20 cellular contexts compared by ENCODE assay signal in genomic region chr12:15887043-15887817, GRCh38. TPM values are rescaled to one million over a fixed set of nuclear protein-coding genes. Genes with fewer than 3 reads are reported as not detected.
DNase-seq lines count a peak whose midpoint lies in the region; ATAC-seq, FAIRE-seq and TF ChIP-seq lines count a peak whose summit lies in the region.
"Had no signal": no experiment of that assay in that cellular context is flagged by ENCODE, and none has a peak within 500 bp of the region (broad histone marks: within the 10 kb centered on the region; RNA-seq: fewer than 3 reads in every experiment).

No MANE protein-coding gene starts in this region.

- no peak overlapping the region for H3K14ac ChIP-seq in H1 (ENCODE audit: insufficient read length)

- no peaks in the 10 kb centered on the region for H3K27me3 ChIP-seq in Karpas-422 (ENCODE audit: low read length)
- no peaks in the 10 kb centered on the region for H3K27me3 ChIP-seq in H1 (replicated peaks in 1 of 4; ENCODE audit: control insufficient read depth in 3 of 4, extremely low read depth in 1 of 4, insufficient read depth in 3 of 4, low read length in 3 of 4)
- H3K27me3 ChIP-seq: adrenal gland, cardiac muscle cell, sigmoid colon, tibial artery had no signal

- no peak overlapping the region for H4K91ac ChIP-seq in H1 (replicated peaks; ENCODE audit: insufficient read length, low read length)

- H2AFZ ChIP-seq in Karpas-422 (ENCODE audit: low read length) = no peak overlapping the region
- no peak overlapping the region for H2AFZ ChIP-seq in H1 (ENCODE audit: low read length)

- no peak for TF ChIP-seq CTCF in natural killer cell (IDR thresholded peaks at IDR 0.05)
- TF ChIP-seq CTCF in H1 (IDR thresholded peaks at IDR 0.05; ENCODE audit: control extremely low read depth in 1 of 3, insufficient read depth in 1 of 3, low read depth in 1 of 3, low read length in 3 of 3) = no peak
- TF ChIP-seq CTCF in type B pancreatic cell (conservative IDR thresholded peaks at IDR 0.05) = no peak

- H4K8ac ChIP-seq in H1 (ENCODE audit: extremely low read depth, insufficient read depth, low read length) = no peak overlapping the region

- no peak overlapping the region for H3K27ac ChIP-seq in Karpas-422 (ENCODE audit: low read length)
- H3K27ac ChIP-seq in H1 (ENCODE audit: low read depth, low read length) = no peak overlapping the region
- H3K27ac ChIP-seq: adrenal gland, cardiac muscle cell, sigmoid colon, SK-N-MC, tibial artery had no signal

- FAIRE-seq in H1 (lab: Jason Lieb, UNC) = no peak

- no peak overlapping the region for H4K5ac ChIP-seq in H1 (ENCODE audit: insufficient read length, low read depth, low read length)

- H2AK5ac ChIP-seq in H1 (ENCODE audit: low read depth, low read length) = no peak overlapping the region

- DNase-seq in natural killer cell = no peak
- no peak for DNase-seq in natural killer cell treated with Interleukin-12 subunit alpha and Interleukin-12 subunit beta and Interleukin-15 and Interleukin-18, amount 100 ng/mL, for 72 hours (ENCODE audit: low spot score)
- no peak for DNase-seq in Karpas-422
- no peak for DNase-seq in H1 (ENCODE audit: low read depth in 1 of 2, low spot score in 2 of 2)
- no peak for DNase-seq in type B pancreatic cell (ENCODE audit: extremely low spot score, unreplicated experiment)
- no peak for DNase-seq in SW 1271 (lab: John Stamatoyannopoulos, UW)
- DNase-seq: adrenal gland; AML-193; H7; NCI-H1436 treated with DMSO at 0.1 percent for 48 hours; NCI-H2227 treated with DMSO at 0.1 percent for 48 hours; sigmoid colon; stimulated activated naive B cell treated with anti-CD40 and anti-IgM and Interleukin-4, amounts not matched to agents 10 μg/mL and 1 μg/mL and 100 μg/mL, for 72 hours; tibial artery had no signal

- H3K4ac ChIP-seq in H1 (replicated peaks; ENCODE audit: insufficient read length, low read depth, low read length) = no peak overlapping the region

- H3K79me1 ChIP-seq in H1 (ENCODE audit: low read depth, low read length) = peaks cover 4% of the 10 kb centered on the region; the same call in 1 of the 2 replicates

- no peak overlapping the region for H3K56ac ChIP-seq in H1 (replicated peaks; ENCODE audit: insufficient read length, low read depth, low read length)

- intact Hi-C loops in natural killer cell (cut with micrococcal nuclease) = no loop called here

- no peaks in the 10 kb centered on the region for H3K23me2 ChIP-seq in H1 (ENCODE audit: low read depth, low read length)

- H4K20me1 ChIP-seq in Karpas-422 (ENCODE audit: insufficient read depth, low read depth, low read length) = peaks cover 49% of the 10 kb centered on the region
- H4K20me1 ChIP-seq in H1 (replicated peaks in 1 of 2; ENCODE audit: control insufficient read depth in 1 of 2, insufficient read depth in 2 of 2, low read length in 2 of 2) = peaks cover 12% of the 10 kb centered on the region in 2 experiments

- POLR2A ChIA-PET in H1 (lab: Charles Lee; ENCODE audit: partially characterized antibody) = interaction anchor here (1.0 to 2.5 kb wide), 5 partner anchors 10 to 23 kb away, joined by 3 to 11 read pairs (median 4); partner anchors contain the start of gene DERA

- TF ChIP-seq POLR2A in H1 (IDR thresholded peaks at IDR 0.05; ENCODE audit: control extremely low read depth in 1 of 2, low read depth in 2 of 2, low read length in 2 of 2) = no peak; a peak in 1 of 3 replicates

- H3K79me2 ChIP-seq in Karpas-422 (ENCODE audit: low read length) (peaks cover 92% of the 10 kb centered on the region), H1 (ENCODE audit: control insufficient read depth in 1 of 2, insufficient read depth in 2 of 2, low read length in 2 of 2) (peaks cover 31 to 80% of the 10 kb centered on the region in 2 experiments)

- H3K27ac Mint-ChIP-seq in natural killer cell = peak overlapping the region; percentile 8 to 30
- H3K27ac Mint-ChIP-seq in natural killer cell treated with Interleukin-12 subunit alpha and Interleukin-12 subunit beta and Interleukin-15 and Interleukin-18, amount 100 ng/mL, for 72 hours = no peak overlapping the region
- peak overlapping the region; percentile 49 for H3K27ac Mint-ChIP-seq in type B pancreatic cell
- H3K27ac Mint-ChIP-seq: stimulated activated naive B cell treated with anti-CD40 and anti-IgM and Interleukin-4, amounts not matched to agents 10 μg/mL and 1 μg/mL and 100 μg/mL, for 72 hours had no signal

- H3K36me3 ChIP-seq in Karpas-422 (ENCODE audit: insufficient read depth, low read length) (peaks cover 47% of the 10 kb centered on the region; the same call in 1 of the 2 replicates), H1 (ENCODE audit: control insufficient read depth in 2 of 4, insufficient read depth in 4 of 4, low read length in 3 of 4) (peaks cover 2 to 61% (median 16%) of the 10 kb centered on the region in 4 experiments)

- CTCF ChIA-PET in H1 (lab: Charles Lee; ENCODE audit: partially characterized antibody) = interaction anchor here (1.5 to 4.2 kb wide), 2 partner anchors 12 to 303 kb away, joined by 4 to 41 read pairs; no protein-coding TSS in a partner anchor

- H2BK20ac ChIP-seq in H1 (ENCODE audit: low read length) = no peak overlapping the region

- H2BK5ac ChIP-seq in H1 (ENCODE audit: low read depth, low read length) = no peak overlapping the region

- H3K9me3 Mint-ChIP-seq in natural killer cell = no peaks in the 10 kb centered on the region
- H3K9me3 Mint-ChIP-seq in natural killer cell treated with Interleukin-12 subunit alpha and Interleukin-12 subunit beta and Interleukin-15 and Interleukin-18, amount 100 ng/mL, for 72 hours = no peaks in the 10 kb centered on the region
- H3K9me3 Mint-ChIP-seq in type B pancreatic cell = no peaks in the 10 kb centered on the region
- H3K9me3 Mint-ChIP-seq: stimulated activated naive B cell treated with anti-CD40 and anti-IgM and Interleukin-4, amounts not matched to agents 10 μg/mL and 1 μg/mL and 100 μg/mL, for 72 hours had no signal

- H3K4me2 ChIP-seq in Karpas-422 (ENCODE audit: low read depth, low read length, poor library complexity, severe bottlenecking) = peak overlapping the region; percentile 10
- H3K4me2 ChIP-seq in H1 (ENCODE audit: insufficient read depth in 1 of 2, low read depth in 2 of 2, low read length in 2 of 2) = no peak overlapping the region

- H3K36me3 Mint-ChIP-seq in natural killer cell = peaks cover 7% of the 10 kb centered on the region
- H3K36me3 Mint-ChIP-seq in natural killer cell treated with Interleukin-12 subunit alpha and Interleukin-12 subunit beta and Interleukin-15 and Interleukin-18, amount 100 ng/mL, for 72 hours = peaks cover 31% of the 10 kb centered on the region
- peaks cover 51% of the 10 kb centered on the region for H3K36me3 Mint-ChIP-seq in type B pancreatic cell

- no peaks in the 10 kb centered on the region for H3K9me2 ChIP-seq in Karpas-422 (replicated peaks; ENCODE audit: insufficient read depth, low read length)

- H3K23ac ChIP-seq in H1 (ENCODE audit: insufficient read length) = no peak overlapping the region

- H2BK15ac ChIP-seq in H1 (ENCODE audit: low read length) = no peak overlapping the region

- no peaks in the 10 kb centered on the region for H3K9me3 ChIP-seq in Karpas-422 (ENCODE audit: low read length)
- H3K9me3 ChIP-seq in H1 (ENCODE audit: insufficient read depth in 2 of 2, low read depth in 1 of 2, low read length in 1 of 2) = no peaks in the 10 kb centered on the region
- H3K9me3 ChIP-seq: adrenal gland, sigmoid colon, tibial artery had no signal

- no peak overlapping the region for H3K4me3 ChIP-seq in Karpas-422 (ENCODE audit: low read length)
- no peak overlapping the region for H3K4me3 ChIP-seq in H1 (ENCODE audit: extremely low read depth in 1 of 4, insufficient read depth in 2 of 4, low read depth in 3 of 4, low read length in 4 of 4)
- H3K4me3 ChIP-seq: adrenal gland, cardiac muscle cell, sigmoid colon, SK-N-MC, tibial artery had no signal

- H3K27me3 Mint-ChIP-seq in natural killer cell (ENCODE audit: low read depth in 2 of 2) = no peaks in the 10 kb centered on the region
- H3K27me3 Mint-ChIP-seq in natural killer cell treated with Interleukin-12 subunit alpha and Interleukin-12 subunit beta and Interleukin-15 and Interleukin-18, amount 100 ng/mL, for 72 hours = no peaks in the 10 kb centered on the region
- no peaks in the 10 kb centered on the region for H3K27me3 Mint-ChIP-seq in type B pancreatic cell
- H3K27me3 Mint-ChIP-seq: stimulated activated naive B cell treated with anti-CD40 and anti-IgM and Interleukin-4, amounts not matched to agents 10 μg/mL and 1 μg/mL and 100 μg/mL, for 72 hours had no signal

- no peak for ATAC-seq in natural killer cell
- no peak for ATAC-seq in natural killer cell treated with Interleukin-12 subunit alpha and Interleukin-12 subunit beta and Interleukin-15 and Interleukin-18, amount 100 ng/mL, for 72 hours
- ATAC-seq in GM21717 (IDR thresholded peaks at IDR 0.05; ENCODE audit: unreplicated experiment) = no peak
- no peak for ATAC-seq in GM21390 (IDR thresholded peaks at IDR 0.05; ENCODE audit: unreplicated experiment)
- ATAC-seq: activated CD4-positive, CD25-positive, alpha-beta regulatory T cell treated with anti-CD3 and anti-CD28 coated beads, Interleukin-2, amount 50 U/mL, for 24 hours; esophagus mucosa; stimulated activated naive B cell treated with anti-CD40 and anti-IgM and Interleukin-4, amounts not matched to agents 10 μg/mL and 1 μg/mL and 100 μg/mL, for 72 hours had no signal

- WGBS in H1 (ENCODE audit: extremely low coverage in 1 of 2, insufficient coverage in 1 of 2, insufficient read length in 1 of 2, insufficient replicate concordance in 2 of 2, low coverage in 1 of 2, low lambda C conversion rate in 2 of 2, missing lambda C conversion rate in 1 of 2), 2 experiments = 95 to 100% methylated on average over 1 to 5 of the region's 5 CpGs

- no peak overlapping the region for H3K18ac ChIP-seq in H1 (ENCODE audit: extremely low read depth, low read length)

- no peak overlapping the region for H3K4me3 Mint-ChIP-seq in natural killer cell
- no peak overlapping the region for H3K4me3 Mint-ChIP-seq in natural killer cell treated with Interleukin-12 subunit alpha and Interleukin-12 subunit beta and Interleukin-15 and Interleukin-18, amount 100 ng/mL, for 72 hours
- H3K4me3 Mint-ChIP-seq in type B pancreatic cell = peak overlapping the region; percentile 6

- H2BK12ac ChIP-seq in H1 (ENCODE audit: low read depth, low read length) = no peak overlapping the region

- no peak for TF ChIP-seq RAD21 in H1 (IDR thresholded peaks at IDR 0.05 in 1 of 2, conservative IDR thresholded peaks at IDR 0.05 in 1 of 2; ENCODE audit: low read depth in 2 of 2, low read length in 2 of 2)

- H2BK120ac ChIP-seq in H1 (replicated peaks; ENCODE audit: low read depth, low read length) = no peak overlapping the region

- H3K9ac ChIP-seq in Karpas-422 (ENCODE audit: low read length) (no peak overlapping the region), H1 (replicated peaks in 1 of 4; ENCODE audit: extremely low read depth in 1 of 4, low read depth in 3 of 4, low read length in 3 of 4) (no peak overlapping the region)

- no peak for TF ChIP-seq EP300 in H1 (IDR thresholded peaks at IDR 0.05; ENCODE audit: borderline replicate concordance in 1 of 2, low read depth in 2 of 2, low read length in 2 of 2)

- H3K4me1 ChIP-seq in Karpas-422 (ENCODE audit: low read length) (peaks cover 12% of the 10 kb centered on the region), H1 (replicated peaks in 1 of 4; ENCODE audit: control insufficient read depth in 3 of 4, insufficient read depth in 4 of 4, low read length in 3 of 4) (no peaks in the 10 kb centered on the region; a peak in 1 of 7 replicates)

- peaks cover 53 to 54% of the 10 kb centered on the region in 2 donors for H3K4me1 Mint-ChIP-seq in natural killer cell
- peaks cover 41 to 46% of the 10 kb centered on the region in 2 donors for H3K4me1 Mint-ChIP-seq in natural killer cell treated with Interleukin-12 subunit alpha and Interleukin-12 subunit beta and Interleukin-15 and Interleukin-18, amount 100 ng/mL, for 72 hours (ENCODE audit: low read depth in 2 of 2)
- peaks cover 22% of the 10 kb centered on the region for H3K4me1 Mint-ChIP-seq in type B pancreatic cell (ENCODE audit: unreplicated experiment)

RNA-seq across cellular contexts. Expression of gene STRAP, which starts 5.0 kb away (rescaled TPM):
- 100 to 1,000 TPM in 1 of 3 donors, 10 to 100 TPM in 2; 90.7 to 117 (median 91.0) TPM for total RNA-seq in natural killer cell
- 100 to 1,000 TPM; 101 to 109 TPM for total RNA-seq in natural killer cell treated with Interleukin-12 subunit alpha and Interleukin-12 subunit beta and Interleukin-15 and Interleukin-18, amount 100 ng/mL, for 72 hours
- 47.5 and 89.3 TPM in 2 replicates for total RNA-seq in Karpas-422 (2014; rRNA removed; shearing (Covaris generic); ENCODE audit: low replicate concordance)
- total RNA-seq in H1 (2021; fragmentation: NEBNext Ultra II Directional; extraction: Animal tissue kit (Norgen Biotek cat#: 25700)) = 251 and 253 TPM in 2 replicates
- 105 and 107 TPM in 2 replicates for polyA plus RNA-seq in H1 (2011; rRNA removed)
- polyA plus RNA-seq in H1 (2011; cell fraction: cytosol; rRNA removed) = 162 TPM
- polyA plus RNA-seq in H1 (2011; cell fraction: nucleus; rRNA removed) = 69.0 TPM
- polyA plus RNA-seq in H1 (2012, experiment 1 of 2) = 150 to 207 TPM (median 159 TPM) in 4 replicates
- polyA plus RNA-seq in H1 (2012, experiment 2 of 2) = 143 TPM
- polyA plus RNA-seq in H1 (2013, experiment 1 of 2) = 182 TPM
- polyA plus RNA-seq in H1 (2013, experiment 2 of 2) = 150 TPM
- polyA minus RNA-seq in H1 (2011; rRNA and poly(A)+ RNA removed) = 116 and 142 TPM in 2 replicates
- 157 TPM for polyA minus RNA-seq in H1 (2011; cell fraction: cytosol; rRNA and poly(A)+ RNA removed)
- 73.8 TPM for polyA minus RNA-seq in H1 (2011; cell fraction: nucleus; rRNA and poly(A)+ RNA removed)
- 140 and 258 TPM in 2 replicates for total RNA-seq in type B pancreatic cell (ENCODE audit: low replicate concordance)

RNA-seq across cellular contexts. Expression of gene DERA, which starts 23.9 kb away (rescaled TPM):
- 10 to 100 TPM; 15.6 to 22.1 (median 20.4) TPM for total RNA-seq in natural killer cell
- total RNA-seq in natural killer cell treated with Interleukin-12 subunit alpha and Interleukin-12 subunit beta and Interleukin-15 and Interleukin-18, amount 100 ng/mL, for 72 hours = 10 to 100 TPM; 23.2 to 25.1 TPM
- total RNA-seq in Karpas-422 (2014; rRNA removed; shearing (Covaris generic); ENCODE audit: low replicate concordance) = 9.7 and 11.1 TPM in 2 replicates
- total RNA-seq in H1 (2021; fragmentation: NEBNext Ultra II Directional; extraction: Animal tissue kit (Norgen Biotek cat#: 25700)) = 17.1 and 17.5 TPM in 2 replicates
- polyA plus RNA-seq in H1 (2011; rRNA removed) = 5.8 and 13.1 TPM in 2 replicates
- 13.0 TPM for polyA plus RNA-seq in H1 (2011; cell fraction: cytosol; rRNA removed)
- 4.6 TPM for polyA plus RNA-seq in H1 (2011; cell fraction: nucleus; rRNA removed)
- 17.2 to 27.9 TPM (median 24.8 TPM) in 4 replicates for polyA plus RNA-seq in H1 (2012, experiment 1 of 2)
- polyA plus RNA-seq in H1 (2012, experiment 2 of 2) = 5.2 TPM
- 10.1 TPM for polyA plus RNA-seq in H1 (2013, experiment 1 of 2)
- polyA plus RNA-seq in H1 (2013, experiment 2 of 2) = 9.9 TPM
- 14.6 and 21.4 TPM in 2 replicates for polyA minus RNA-seq in H1 (2011; rRNA and poly(A)+ RNA removed)
- polyA minus RNA-seq in H1 (2011; cell fraction: cytosol; rRNA and poly(A)+ RNA removed) = 13.1 TPM
- 15.9 TPM for polyA minus RNA-seq in H1 (2011; cell fraction: nucleus; rRNA and poly(A)+ RNA removed)
- total RNA-seq in type B pancreatic cell (ENCODE audit: low replicate concordance) = 33.9 and 71.9 TPM in 2 replicates

Comparison
In these comparisons a context has a peak if more than half of its experiments do, and no peak if none do; other contexts are left out.
1. H3K27ac Mint-ChIP-seq: peak in natural killer cell (2 of 2) and type B pancreatic cell (single experiment); none in natural killer cell treated with Interleukin-12 subunit alpha and Interleukin-12 subunit beta and Interleukin-15 and Interleukin-18, amount 100 ng/mL, for 72 hours (0 of 2).